Comparison of ENCODE assay signal across 1 cellular context in the genomic region with DNA sequence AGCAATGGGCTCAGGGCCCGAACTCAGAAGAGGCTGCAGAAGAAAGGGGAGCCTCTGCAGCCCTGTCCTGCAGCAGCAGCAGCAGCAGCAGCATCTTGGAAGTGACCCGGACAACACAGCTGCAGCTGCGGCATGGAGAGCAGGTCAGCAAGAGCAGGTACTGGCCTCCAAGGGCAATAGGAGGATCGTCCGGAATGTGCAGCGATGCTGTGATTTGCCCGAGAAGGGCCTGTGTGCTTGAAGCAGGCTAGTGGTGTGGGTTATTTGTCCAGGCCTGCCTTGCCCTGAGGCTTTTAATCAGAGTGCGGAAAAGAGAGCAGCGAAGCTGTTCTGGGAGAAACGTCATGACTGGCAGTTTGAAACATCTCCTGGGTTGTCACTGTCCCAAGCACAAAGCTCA.
TF ChIP-seq lines count a peak whose summit lies in the region.

No MANE protein-coding gene starts in this region.

TF ChIP-seq in HepG2, 621 proteins besides CTCF, POLR2A, EP300 and RAD21 (continued from another document):
- TF ChIP-seq, protein P1, sequence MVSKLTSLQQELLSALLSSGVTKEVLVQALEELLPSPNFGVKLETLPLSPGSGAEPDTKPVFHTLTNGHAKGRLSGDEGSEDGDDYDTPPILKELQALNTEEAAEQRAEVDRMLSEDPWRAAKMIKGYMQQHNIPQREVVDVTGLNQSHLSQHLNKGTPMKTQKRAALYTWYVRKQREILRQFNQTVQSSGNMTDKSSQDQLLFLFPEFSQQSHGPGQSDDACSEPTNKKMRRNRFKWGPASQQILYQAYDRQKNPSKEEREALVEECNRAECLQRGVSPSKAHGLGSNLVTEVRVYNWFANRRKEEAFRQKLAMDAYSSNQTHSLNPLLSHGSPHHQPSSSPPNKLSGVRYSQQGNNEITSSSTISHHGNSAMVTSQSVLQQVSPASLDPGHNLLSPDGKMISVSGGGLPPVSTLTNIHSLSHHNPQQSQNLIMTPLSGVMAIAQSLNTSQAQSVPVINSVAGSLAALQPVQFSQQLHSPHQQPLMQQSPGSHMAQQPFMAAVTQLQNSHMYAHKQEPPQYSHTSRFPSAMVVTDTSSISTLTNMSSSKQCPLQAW (CRISPR knock-in tag; IDR thresholded peaks at IDR 0.05): no peak
- no peak for TF ChIP-seq ZNF232 (CRISPR knock-in tag; IDR thresholded peaks at IDR 0.05; ENCODE audit: borderline replicate concordance)
- no peak for TF ChIP-seq HOXA9 (CRISPR knock-in tag; IDR thresholded peaks at IDR 0.05; ENCODE audit: borderline replicate concordance)
- TF ChIP-seq ZNF709 (CRISPR knock-in tag; IDR thresholded peaks at IDR 0.05): no peak
TF ChIP-seq in HepG2: peak in this region for 0.
